In genomic region chr22:23895599-23896144, GRCh38 we compare ENCODE assay signal across 8 cellular contexts. TPM values are rescaled to one million over a fixed set of nuclear protein-coding genes. Genes with fewer than 3 reads are reported as not detected.
DNase-seq lines count a peak whose midpoint lies in the region; ATAC-seq and TF ChIP-seq lines count a peak whose summit lies in the region.

No MANE protein-coding gene starts in this region.

- H2BK12ac ChIP-seq in H9 (ENCODE audit: insufficient read length, low read depth, low read length): no peak overlapping the region

- POLR2A ChIA-PET in activated B cell treated with CpG ODN at 0.5 μM for 24 hours (lab: Charles Lee): interaction anchor here (0.6 to 1.1 kb wide), 2 partner anchors 17 to 147 kb away, joined by 3 to 7 read pairs; no protein-coding TSS in a partner anchor

- H3K9ac ChIP-seq in H9 (ENCODE audit: extremely low read depth, insufficient read length, low read length): no peak overlapping the region
- peak overlapping the region in 2 of 3 donors; percentile 7 to 85 for H3K9ac ChIP-seq in skeletal muscle tissue (ENCODE audit: low read depth in 1 of 3, low read length in 3 of 3)

- H3K56ac ChIP-seq in H9 (ENCODE audit: insufficient read length, low read depth, low read length): no peak overlapping the region

- H3K18ac ChIP-seq in H9 (ENCODE audit: insufficient read length, low read depth, low read length): no peak overlapping the region

- H3K9me3 ChIP-seq in H9 (ENCODE audit: control insufficient read depth, low read depth, low read length): no peaks in the 10 kb centered on the region
- no peaks in the 10 kb centered on the region for H3K9me3 ChIP-seq in skeletal muscle tissue (ENCODE audit: control insufficient read depth in 3 of 3, low read length in 3 of 3)

- H3K27ac ChIP-seq in H9 (ENCODE audit: insufficient read length, low read depth, low read length) (no peak overlapping the region), skeletal muscle tissue (ENCODE audit: low read depth, low read length) (peak overlapping the region; percentile 90)

- H3T11ph ChIP-seq in H9 (ENCODE audit: low read length): no peak overlapping the region

- no CpG with 5 or more reads among the region's 16 CpGs for WGBS in H9 (ENCODE audit: extremely low coverage, insufficient read length, low lambda C conversion rate)

- H3K4me1 Mint-ChIP-seq in H9 (peaks cover 41 to 47% of the 10 kb centered on the region in 2 experiments), activated B cell treated with CpG ODN at 0.5 μM for 24 hours (peaks cover 25% of the 10 kb centered on the region), glutamatergic neuron (ENCODE audit: low read depth, unreplicated experiment) (peaks cover 10% of the 10 kb centered on the region)

- H3K23me2 ChIP-seq in H9 (ENCODE audit: insufficient read length, low read depth, low read length, poor library complexity, severe bottlenecking): peaks cover 8% of the 10 kb centered on the region

- no peak overlapping the region for H2BK5ac ChIP-seq in H9 (ENCODE audit: insufficient read length, low read length)

- H3K4ac ChIP-seq in H9 (ENCODE audit: low read depth, low read length): no peak overlapping the region

- no peak overlapping the region for H3K23ac ChIP-seq in H9 (ENCODE audit: insufficient read length, low read depth, low read length)

- peaks cover 7 to 10% (median 9%) of the 10 kb centered on the region in 3 donors for H3K36me3 ChIP-seq in skeletal muscle tissue (ENCODE audit: control insufficient read depth in 3 of 3, insufficient read depth in 3 of 3, low read length in 3 of 3)

- CTCF ChIA-PET in activated B cell treated with CpG ODN at 0.5 μM for 24 hours (lab: Charles Lee): no interaction called here

- H3K14ac ChIP-seq in H9 (ENCODE audit: insufficient read depth, low read length): no peak overlapping the region

- H4K20me1 ChIP-seq in H9 (ENCODE audit: control insufficient read depth, insufficient read depth, insufficient read length): no peaks in the 10 kb centered on the region

- H4K91ac ChIP-seq in H9 (ENCODE audit: insufficient read length, low read depth, low read length): no peak overlapping the region

- in situ Hi-C loops in G401 (cut with HindIII; ENCODE audit: low sequenced_read_pairs): no loop called here

- DNase-seq in H9: no peak
- DNase-seq in activated B cell treated with CpG ODN at 0.5 μM for 24 hours: no peak
- DNase-seq in glutamatergic neuron: no peak
- DNase-seq in NCI-H1092 treated with DMSO at 0.1 percent for 48 hours (lab: John Stamatoyannopoulos, UW): no peak
- DNase-seq in NCI-H226: no peak
- no peak for DNase-seq in stimulated activated CD4-positive, alpha-beta T cell treated with anti-CD3 and anti-CD28 coated beads, Interleukin-4, amount 100 ng/mL, for 4 hours
- DNase-seq in G401 (ENCODE audit: low spot score): no peak

- H2AFZ ChIP-seq in H9 (ENCODE audit: low read length): no peak overlapping the region

- H3K4me3 ChIP-seq in skeletal muscle tissue (ENCODE audit: low read length in 3 of 3): peak overlapping the region; percentile 65 to 82 (median 78)

- H3K4me1 ChIP-seq in H9 (ENCODE audit: insufficient read depth, low read length): peaks cover 3% of the 10 kb centered on the region; the same call in 1 of the 2 replicates
- H3K4me1 ChIP-seq in skeletal muscle tissue (ENCODE audit: control insufficient read depth in 3 of 3, insufficient read depth in 3 of 3, low read length in 3 of 3): peaks cover 20 to 39% (median 21%) of the 10 kb centered on the region in 3 donors

- no peak overlapping the region for H2BK15ac ChIP-seq in H9 (ENCODE audit: low read depth, low read length)

- no peak overlapping the region for H2AK5ac ChIP-seq in H9 (ENCODE audit: insufficient read length, low read length)

- H4K5ac ChIP-seq in H9 (ENCODE audit: insufficient read length, low read depth, low read length): peak overlapping the region; percentile 44

- peaks cover 48 to 55% (median 51%) of the 10 kb centered on the region in 3 experiments for H3K36me3 Mint-ChIP-seq in H9 (ENCODE audit: insufficient read depth in 1 of 3, low read depth in 3 of 3)
- H3K36me3 Mint-ChIP-seq in activated B cell treated with CpG ODN at 0.5 μM for 24 hours (ENCODE audit: low read depth): peaks cover 52% of the 10 kb centered on the region
- peaks cover 3% of the 10 kb centered on the region for H3K36me3 Mint-ChIP-seq in glutamatergic neuron (ENCODE audit: unreplicated experiment)

- intact Hi-C loops in activated B cell treated with CpG ODN at 0.5 μM for 24 hours (cut with micrococcal nuclease): loop anchor here (1.0 to 2.0 kb wide), 2 partner anchors 57 to 143 kb away; partner anchors contain the start of gene DERL3

- no peak overlapping the region for H2BK120ac ChIP-seq in H9 (ENCODE audit: low read depth, low read length, poor library complexity, severe bottlenecking)

- H3K79me1 ChIP-seq in H9 (ENCODE audit: insufficient read depth, low read depth, low read length, poor library complexity, severe bottlenecking): peaks cover 6% of the 10 kb centered on the region

- peak overlapping the region; percentile 44 for H3K4me2 ChIP-seq in H9 (ENCODE audit: insufficient read depth, insufficient read length, low read length)

- no peak overlapping the region for H2BK20ac ChIP-seq in H9 (ENCODE audit: low read depth, low read length, poor library complexity, severe bottlenecking)

- ATAC-seq in activated B cell treated with CpG ODN at 0.5 μM for 24 hours (ENCODE audit: low read depth): no peak

- peak overlapping the region; percentile 94 for H3K4me3 Mint-ChIP-seq in H9
- H3K4me3 Mint-ChIP-seq in activated B cell treated with CpG ODN at 0.5 μM for 24 hours: peak overlapping the region; percentile 96
- H3K4me3 Mint-ChIP-seq in glutamatergic neuron (ENCODE audit: unreplicated experiment): peak overlapping the region; percentile 92

- peak overlapping the region; percentile 94 to 97 (median 95); a peak in 5 of 7 replicates for H3K27ac Mint-ChIP-seq in H9
- H3K27ac Mint-ChIP-seq in activated B cell treated with CpG ODN at 0.5 μM for 24 hours: peak overlapping the region; percentile 74
- H3K27ac Mint-ChIP-seq in glutamatergic neuron (ENCODE audit: unreplicated experiment): peak overlapping the region; percentile 89

- no peaks in the 10 kb centered on the region for H3K79me2 ChIP-seq in H9 (ENCODE audit: insufficient read depth, low read length)

- H3K27me3 Mint-ChIP-seq in H9 (ENCODE audit: low read depth): peaks cover 28% of the 10 kb centered on the region
- no peaks in the 10 kb centered on the region for H3K27me3 Mint-ChIP-seq in activated B cell treated with CpG ODN at 0.5 μM for 24 hours
- peaks cover 20% of the 10 kb centered on the region for H3K27me3 Mint-ChIP-seq in glutamatergic neuron (ENCODE audit: unreplicated experiment)

- H3K9me3 Mint-ChIP-seq in H9 (peaks cover 28 to 29% of the 10 kb centered on the region in 2 experiments), activated B cell treated with CpG ODN at 0.5 μM for 24 hours (no peaks in the 10 kb centered on the region), glutamatergic neuron (ENCODE audit: unreplicated experiment) (peaks cover 17% of the 10 kb centered on the region)

- H3K27me3 ChIP-seq in H9 (ENCODE audit: insufficient read depth, low read length): no peaks in the 10 kb centered on the region
- no peaks in the 10 kb centered on the region for H3K27me3 ChIP-seq in skeletal muscle tissue (ENCODE audit: control insufficient read depth in 3 of 3, insufficient read depth in 3 of 3, low read length in 3 of 3)

- no peak for TF ChIP-seq CTCF in H9 (conservative IDR thresholded peaks at IDR 0.05)
- no peak for TF ChIP-seq CTCF in activated B cell treated with CpG ODN at 0.5 μM for 24 hours (IDR thresholded peaks at IDR 0.05)
- TF ChIP-seq CTCF in glutamatergic neuron (IDR thresholded peaks at IDR 0.05; ENCODE audit: partially characterized antibody, unreplicated experiment): no peak

- no peak overlapping the region for H4K8ac ChIP-seq in H9 (replicated peaks; ENCODE audit: insufficient read length, low read depth, low read length)

RNA-seq across cellular contexts. Expression of gene MIF, which starts 1.5 kb away (rescaled TPM):
- 1,068 and 1,091 TPM in 2 replicates for total RNA-seq in H9 (2021)
- 308 and 349 TPM in 2 replicates for total RNA-seq in activated B cell treated with CpG ODN at 0.5 μM for 24 hours
- 581 TPM for total RNA-seq in glutamatergic neuron (ENCODE audit: unreplicated experiment)
- 76.7 TPM for total RNA-seq in skeletal muscle tissue
- total RNA-seq in G401 (2014; rRNA removed; shearing (Covaris generic)): not detected in 2 replicates

RNA-seq across cellular contexts. Expression of gene SLC2A11, which starts 38.0 kb away (rescaled TPM):
- 12.1 and 15.0 TPM in 2 replicates for total RNA-seq in H9 (2021)
- 24.0 and 30.2 TPM in 2 replicates for total RNA-seq in activated B cell treated with CpG ODN at 0.5 μM for 24 hours
- 52.4 TPM for total RNA-seq in glutamatergic neuron (ENCODE audit: unreplicated experiment)
- total RNA-seq in skeletal muscle tissue: 2.1 TPM
- total RNA-seq in G401 (2014; rRNA removed; shearing (Covaris generic)): not detected in 2 replicates

RNA-seq across cellular contexts. Expression of gene DERL3, which starts 56.9 kb away (rescaled TPM):
- total RNA-seq in H9 (2021) (9.0 and 9.8 TPM in 2 replicates), activated B cell treated with CpG ODN at 0.5 μM for 24 hours (15.4 and 18.3 TPM in 2 replicates), glutamatergic neuron (ENCODE audit: unreplicated experiment) (1.2 TPM), skeletal muscle tissue (1.0 TPM)
- not detected in 2 replicates for total RNA-seq in G401 (2014; rRNA removed; shearing (Covaris generic))

Comparison
In these comparisons a context has a peak if more than half of its experiments do, and no peak if none do; other contexts are left out.
1. RNA of gene MIF, which starts 1.5 kb away (total RNA-seq): 1,068 to 1,091 TPM in H9, 581 TPM in glutamatergic neuron (single experiment), 308 to 349 TPM in activated B cell treated with CpG ODN at 0.5 μM for 24 hours and 76.7 TPM in skeletal muscle tissue (single experiment); not detected in G401; every median in the first group is over 10 times any median in the second.
2. Peak in every context shown above with its lines, with median percentiles within 50 percentile points of each other: H3K27ac Mint-ChIP-seq and H3K4me3 Mint-ChIP-seq.